Comparison of ENCODE assay signal across 26 cellular contexts in genomic region chr4:169594560-169595195, GRCh38.
"Had no signal": no experiment of that assay in that cellular context is flagged by ENCODE, and none has a peak within 500 bp of the region (broad histone marks: within the 10 kb centered on the region; RNA-seq: fewer than 3 reads in every experiment).

No MANE protein-coding gene starts in this region.

- H3K4me3 ChIP-seq: body of pancreas, colonic mucosa, esophagus squamous epithelium had no signal

- H3K4me1 ChIP-seq: body of pancreas, colonic mucosa, esophagus squamous epithelium had no signal

- H3K4me3 Mint-ChIP-seq: activated CD4-positive, alpha-beta memory T cell treated with anti-CD3 and anti-CD28 coated beads for 36 hours; activated CD4-positive, alpha-beta T cell treated with anti-CD3 and anti-CD28 coated beads for 36 hours; activated CD4-positive, alpha-beta T cell treated with anti-CD3 and anti-CD28 coated beads, Interleukin-2, amount 10 ng/mL, durations not matched to agents 24 days and 14 days; activated CD8-positive, alpha-beta memory T cell treated with anti-CD3 and anti-CD28 coated beads, Interleukin-2, amount 10 ng/mL, durations not matched to agents 7 days and 5 days; activated CD8-positive, alpha-beta T cell treated with anti-CD3 and anti-CD28 coated beads, Interleukin-2, amount 10 ng/mL, durations not matched to agents 7 days and 5 days; activated naive CD8-positive, alpha-beta T cell; activated T-cell treated with anti-CD3 and anti-CD28 coated beads, Interleukin-2, amount 50 U/mL, for 24 hours; activated T-cell treated with anti-CD3 and anti-CD28 coated beads, Interleukin-2, amount 50 U/mL, for 72 hours had no signal

- ATAC-seq: activated CD4-positive, alpha-beta T cell treated with anti-CD3 and anti-CD28 coated beads for 36 hours; activated CD8-positive, alpha-beta memory T cell treated with anti-CD3 and anti-CD28 coated beads, Interleukin-2, amount 10 ng/mL, durations not matched to agents 7 days and 5 days; activated CD8-positive, alpha-beta T cell treated with anti-CD3 and anti-CD28 coated beads, Interleukin-2, amount 10 ng/mL, durations not matched to agents 7 days and 5 days; activated T-cell treated with anti-CD3 and anti-CD28 coated beads, Interleukin-2, amount 50 U/mL, for 72 hours; body of pancreas had no signal

- H3K36me3 ChIP-seq: colonic mucosa had no signal

- H3K27me3 ChIP-seq: body of pancreas, colonic mucosa, esophagus squamous epithelium had no signal

- H3K27ac Mint-ChIP-seq: activated CD4-positive, alpha-beta memory T cell treated with anti-CD3 and anti-CD28 coated beads for 36 hours; activated CD4-positive, alpha-beta T cell treated with anti-CD3 and anti-CD28 coated beads for 36 hours; activated CD4-positive, alpha-beta T cell treated with anti-CD3 and anti-CD28 coated beads, Interleukin-2, amount 10 ng/mL, durations not matched to agents 24 days and 14 days; activated CD8-positive, alpha-beta memory T cell treated with anti-CD3 and anti-CD28 coated beads, Interleukin-2, amount 10 ng/mL, durations not matched to agents 7 days and 5 days; activated CD8-positive, alpha-beta T cell treated with anti-CD3 and anti-CD28 coated beads, Interleukin-2, amount 10 ng/mL, durations not matched to agents 7 days and 5 days; activated naive CD8-positive, alpha-beta T cell; activated T-cell treated with anti-CD3 and anti-CD28 coated beads, Interleukin-2, amount 50 U/mL, for 24 hours; activated T-cell treated with anti-CD3 and anti-CD28 coated beads, Interleukin-2, amount 50 U/mL, for 72 hours had no signal

- H3K9me3 Mint-ChIP-seq: activated CD4-positive, alpha-beta memory T cell treated with anti-CD3 and anti-CD28 coated beads for 36 hours; activated CD4-positive, alpha-beta T cell treated with anti-CD3 and anti-CD28 coated beads, Interleukin-2, amount 10 ng/mL, durations not matched to agents 24 days and 14 days; activated T-cell treated with anti-CD3 and anti-CD28 coated beads, Interleukin-2, amount 50 U/mL, for 24 hours; activated T-cell treated with anti-CD3 and anti-CD28 coated beads, Interleukin-2, amount 50 U/mL, for 72 hours had no signal

- H3K27ac ChIP-seq: body of pancreas, colonic mucosa, epithelial cell of prostate, esophagus squamous epithelium had no signal

- H3K4me1 Mint-ChIP-seq: activated CD4-positive, alpha-beta T cell treated with anti-CD3 and anti-CD28 coated beads for 36 hours had no signal

- H3K9me3 ChIP-seq: body of pancreas, colonic mucosa, esophagus squamous epithelium had no signal

- DNase-seq: activated CD4-positive, alpha-beta memory T cell treated with anti-CD3 and anti-CD28 coated beads for 36 hours; activated CD4-positive, alpha-beta T cell treated with anti-CD3 and anti-CD28 coated beads for 36 hours; activated CD4-positive, alpha-beta T cell treated with anti-CD3 and anti-CD28 coated beads, Interleukin-2, amount 10 ng/mL, durations not matched to agents 24 days and 14 days; activated CD4-positive, CD25-positive, alpha-beta regulatory T cell; activated CD4-positive, CD25-positive, alpha-beta regulatory T cell treated with anti-CD3 and anti-CD28 coated beads, Interleukin-2, amount 50 U/mL, for 72 hours; activated CD8-positive, alpha-beta memory T cell treated with anti-CD3 and anti-CD28 coated beads, Interleukin-2, amount 10 ng/mL, durations not matched to agents 7 days and 5 days; activated CD8-positive, alpha-beta memory T cell treated with anti-CD3 and anti-CD28 coated beads, Interleukin-2, amount 50 U/mL, for 4 hours; activated CD8-positive, alpha-beta T cell treated with anti-CD3 and anti-CD28 coated beads, Interleukin-2, amount 10 ng/mL, durations not matched to agents 7 days and 5 days; activated effector memory CD4-positive, alpha-beta T cell treated with Interleukin-2 at 50 U/mL for 16 hours; activated gamma-delta T cell treated with Interleukin-2 at 50 U/mL for 16 hours; activated naive CD4-positive, alpha-beta T cell treated with anti-CD3 and anti-CD28 coated beads, Interleukin-2, amount 50 U/mL, for 16 hours; activated naive CD4-positive, alpha-beta T cell treated with Interleukin-2 at 50 U/mL for 16 hours; activated T-cell treated with anti-CD3 and anti-CD28 coated beads for 4 hours; activated T-cell treated with anti-CD3 and anti-CD28 coated beads, Interleukin-2, amount 50 U/mL, for 24 hours; activated T-cell treated with anti-CD3 and anti-CD28 coated beads, Interleukin-2, amount 50 U/mL, for 72 hours; amniotic stem cell; anterior cingulate cortex; body of pancreas; central memory CD4-positive, alpha-beta T cell; cerebellar nuclear complex; colonic mucosa; effector CD8-positive, alpha-beta T cell; esophagus squamous epithelium; T-helper 2 cell had no signal
